Comparison of ENCODE assay signal across 1 cellular context in genomic region chr3:11370961-11371360, GRCh38.
TF ChIP-seq lines count a peak whose summit lies in the region.

No MANE protein-coding gene starts in this region.

TF ChIP-seq in WTC11, 78 proteins besides CTCF, POLR2A, EP300 and RAD21 (continued from another document):
- TF ChIP-seq AFF4 (CRISPR knock-in tag; IDR thresholded peaks at IDR 0.05; ENCODE audit: borderline replicate concordance) (no peak), TCF7 (CRISPR knock-in tag; IDR thresholded peaks at IDR 0.05; ENCODE audit: low read depth) (no peak), PREB (CRISPR knock-in tag; IDR thresholded peaks at IDR 0.05; ENCODE audit: borderline replicate concordance) (no peak), SP1 (CRISPR knock-in tag; conservative IDR thresholded peaks at IDR 0.05) (no peak), GRHL2 (CRISPR knock-in tag; IDR thresholded peaks at IDR 0.05; ENCODE audit: insufficient replicate concordance, severe bottlenecking) (no peak)
